Comparison of ENCODE assay signal across 26 cellular contexts in the genomic region with DNA sequence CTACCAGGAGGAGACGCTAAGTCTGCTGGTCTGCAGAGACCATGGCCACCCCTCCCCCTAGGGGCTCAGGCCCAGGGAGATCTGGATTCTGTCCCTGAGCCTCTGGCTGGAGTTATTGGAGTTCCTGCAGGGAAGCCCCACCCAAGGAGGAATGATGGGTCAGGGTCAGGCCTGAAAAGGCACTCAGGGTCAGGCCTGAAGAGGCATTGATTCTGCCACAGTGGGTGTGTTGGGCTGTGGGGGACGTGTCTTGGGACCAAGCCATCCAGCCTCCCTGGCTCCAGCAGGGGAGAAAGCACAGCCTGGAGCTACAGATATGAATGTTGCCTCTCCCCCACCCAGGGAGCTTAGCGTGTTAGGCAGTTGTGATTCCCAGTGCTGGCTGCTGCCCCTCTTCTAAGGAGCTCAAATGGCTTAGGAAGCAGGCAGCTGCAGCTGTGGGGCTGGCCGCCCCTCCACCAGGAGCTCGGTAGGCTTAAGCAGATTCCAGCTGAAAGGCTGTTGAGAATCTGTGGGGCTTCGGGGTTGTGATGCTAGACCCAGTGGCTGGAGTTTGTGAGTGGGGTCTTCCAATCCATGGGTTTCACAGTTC.
"Had no signal": no experiment of that assay in that cellular context is flagged by ENCODE, and none has a peak within 500 bp of the region (broad histone marks: within the 10 kb centered on the region; RNA-seq: fewer than 3 reads in every experiment).

No MANE protein-coding gene starts in this region.

- H3K9me3 ChIP-seq: Peyer's patch had no signal

- H3K27ac Mint-ChIP-seq: activated CD4-positive, alpha-beta memory T cell treated with anti-CD3 and anti-CD28 coated beads for 36 hours; activated CD4-positive, alpha-beta T cell treated with anti-CD3 and anti-CD28 coated beads, Interleukin-2, amount 10 ng/mL, durations not matched to agents 7 days and 5 days; activated naive CD4-positive, alpha-beta T cell treated with anti-CD3 and anti-CD28 coated beads, Interleukin-2, amount 50 U/mL, for 72 hours; activated naive CD8-positive, alpha-beta T cell treated with anti-CD3 and anti-CD28 coated beads, Interleukin-2, amount 50 U/mL, for 24 hours; T-helper 1 cell treated with Interleukin-12 subunit alpha and Interleukin-12 subunit beta and Interleukin-4 antibody, amounts not matched to agents 30 μg/mL and 1 μg/mL, for 36 hours; WTC11 had no signal

- H3K4me1 ChIP-seq: Peyer's patch, SJSA1 had no signal

- DNase-seq: activated CD4-positive, alpha-beta memory T cell treated with anti-CD3 and anti-CD28 coated beads for 36 hours; activated CD4-positive, alpha-beta T cell treated with anti-CD3 and anti-CD28 coated beads, Interleukin-2, amount 10 ng/mL, durations not matched to agents 7 days and 5 days; activated CD4-positive, CD25-positive, alpha-beta regulatory T cell treated with anti-CD3 and anti-CD28 coated beads, Interleukin-2, amount 50 U/mL, for 72 hours; activated CD8-positive, alpha-beta memory T cell treated with anti-CD3 and anti-CD28 coated beads for 24 hours; activated effector memory CD4-positive, alpha-beta T cell treated with anti-CD3 and anti-CD28 coated beads, Interleukin-2, amount 50 U/mL, for 16 hours; activated naive CD4-positive, alpha-beta T cell treated with Interleukin-2 at 50 U/mL for 16 hours; activated naive CD8-positive, alpha-beta T cell treated with anti-CD3 and anti-CD28 coated beads, Interleukin-2, amount 50 U/mL, for 24 hours; activated T-cell treated with anti-CD3 and anti-CD28 coated beads, Interleukin-2, amount 50 U/mL, for 4 hours; brain microvascular endothelial cell; MM.1S; NCI-H1105; NCI-H1436; NCI-H1694 treated with DMSO at 0.1 percent for 48 hours; NCI-H2029 treated with DMSO at 0.1 percent for 48 hours; NCI-H345; NCI-H510A; NCI-H526 treated with DMSO at 0.1 percent for 48 hours; Peyer's patch; Right ventricle myocardium superior had no signal

- H3K4me1 Mint-ChIP-seq: activated CD4-positive, alpha-beta T cell treated with anti-CD3 and anti-CD28 coated beads, Interleukin-2, amount 10 ng/mL, durations not matched to agents 7 days and 5 days; activated naive CD8-positive, alpha-beta T cell treated with anti-CD3 and anti-CD28 coated beads, Interleukin-2, amount 50 U/mL, for 24 hours; WTC11 had no signal

- H3K36me3 ChIP-seq: brain microvascular endothelial cell, cardiac muscle cell, Peyer's patch, SJSA1 had no signal

- H3K27ac ChIP-seq: brain microvascular endothelial cell, cardiac muscle cell, KMS-11, Peyer's patch, RWPE1, SJSA1 had no signal

- H3K4me3 ChIP-seq: cardiac muscle cell, Peyer's patch, SJSA1 had no signal

- H3K4me2 ChIP-seq: KMS-11 had no signal

- H3K27me3 Mint-ChIP-seq: activated CD4-positive, alpha-beta T cell treated with anti-CD3 and anti-CD28 coated beads, Interleukin-2, amount 10 ng/mL, durations not matched to agents 7 days and 5 days had no signal

- H3K27me3 ChIP-seq: brain microvascular endothelial cell, cardiac muscle cell, Peyer's patch, SJSA1 had no signal

- H3K9ac ChIP-seq: KMS-11 had no signal

- H3K4me3 Mint-ChIP-seq: activated CD4-positive, alpha-beta memory T cell treated with anti-CD3 and anti-CD28 coated beads for 36 hours; activated CD4-positive, alpha-beta T cell treated with anti-CD3 and anti-CD28 coated beads, Interleukin-2, amount 10 ng/mL, durations not matched to agents 7 days and 5 days; activated naive CD8-positive, alpha-beta T cell treated with anti-CD3 and anti-CD28 coated beads, Interleukin-2, amount 50 U/mL, for 24 hours; activated T-cell treated with anti-CD3 and anti-CD28 coated beads, Interleukin-2, amount 50 U/mL, for 4 hours; T-helper 1 cell treated with Interleukin-12 subunit alpha and Interleukin-12 subunit beta and Interleukin-4 antibody, amounts not matched to agents 30 μg/mL and 1 μg/mL, for 36 hours; WTC11 had no signal
